36 cellular contexts compared by ENCODE assay signal in the genomic region with DNA sequence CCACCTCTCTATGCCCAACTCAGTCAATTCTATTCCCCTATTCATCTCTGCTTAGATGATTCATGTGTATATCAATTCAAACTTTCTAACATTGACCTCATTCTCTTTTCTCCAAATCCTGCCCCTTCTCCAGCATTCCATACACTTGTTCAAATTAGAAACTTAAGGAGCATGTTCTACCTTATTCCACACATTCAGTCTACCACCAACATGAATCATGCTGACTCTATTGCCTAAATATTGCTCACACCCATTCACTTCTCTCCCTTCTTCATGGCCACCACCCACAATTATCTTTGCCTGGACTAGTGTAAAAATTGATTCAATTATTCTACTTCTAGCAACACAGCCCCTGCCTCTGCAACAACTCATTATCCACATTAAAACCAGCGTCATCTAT.
"Had no signal": no experiment of that assay in that cellular context is flagged by ENCODE, and none has a peak within 500 bp of the region (broad histone marks: within the 10 kb centered on the region; RNA-seq: fewer than 3 reads in every experiment).

No MANE protein-coding gene starts in this region.

- DNase-seq: activated B cell treated with CpG ODN at 0.5 μM for 24 hours; activated CD4-positive, alpha-beta memory T cell treated with anti-CD3 and anti-CD28 coated beads for 36 hours; activated CD4-positive, alpha-beta T cell treated with anti-CD3 and anti-CD28 coated beads for 4 hours; activated CD4-positive, alpha-beta T cell treated with anti-CD3 and anti-CD28 coated beads, Interleukin-2, amount 10 ng/mL, durations not matched to agents 24 days and 14 days; activated CD4-positive, alpha-beta T cell treated with anti-CD3 and anti-CD28 coated beads, Interleukin-2, amount 50 U/mL, for 1 hour; activated CD4-positive, alpha-beta T cell treated with anti-CD3 and anti-CD28 coated beads, Interleukin-2, amount 50 U/mL, for 4 hours; activated CD4-positive, CD25-positive, alpha-beta regulatory T cell treated with anti-CD3 and anti-CD28 coated beads, Interleukin-2, amount 50 U/mL, for 72 hours; activated CD8-positive, alpha-beta memory T cell treated with anti-CD3 and anti-CD28 coated beads, Interleukin-2, amount 50 U/mL, for 4 hours; activated CD8-positive, alpha-beta T cell treated with anti-CD3 and anti-CD28 coated beads for 36 hours; activated effector memory CD4-positive, alpha-beta T cell treated with anti-CD3 and anti-CD28 coated beads, Interleukin-2, amount 50 U/mL, for 16 hours; activated gamma-delta T cell treated with Interleukin-2 at 50 U/mL for 16 hours; activated naive CD4-positive, alpha-beta T cell; activated naive CD4-positive, alpha-beta T cell treated with anti-CD3 and anti-CD28 coated beads, Interleukin-2, amount 10 ng/mL, durations not matched to agents 7 days and 5 days; activated naive CD8-positive, alpha-beta T cell treated with anti-CD3 and anti-CD28 coated beads, Interleukin-2, amount 10 ng/mL, durations not matched to agents 7 days and 5 days; activated naive CD8-positive, alpha-beta T cell treated with anti-CD3 and anti-CD28 coated beads, Interleukin-2, amount 50 U/mL, for 24 hours; activated T-cell treated with anti-CD3 and anti-CD28 coated beads for 4 hours; activated T-cell treated with anti-CD3 and anti-CD28 coated beads, Interleukin-2, amount 50 U/mL, for 1 hour; activated T-cell treated with anti-CD3 and anti-CD28 coated beads, Interleukin-2, amount 50 U/mL, for 4 hours; activated T-cell treated with anti-CD3 and anti-CD28 coated beads, Interleukin-2, amount 50 U/mL, for 72 hours; amygdala; anterior cingulate cortex; central memory CD4-positive, alpha-beta T cell; SW 1271; T-helper 1 cell; T-helper 2 cell; T-helper 9 cell had no signal

- H3K27me3 Mint-ChIP-seq: activated B cell treated with CpG ODN at 0.5 μM for 24 hours; activated CD4-positive, alpha-beta T cell treated with anti-CD3 and anti-CD28 coated beads, Interleukin-2, amount 10 ng/mL, durations not matched to agents 24 days and 14 days; activated naive CD4-positive, alpha-beta T cell treated with anti-CD3 and anti-CD28 coated beads, Interleukin-2, amount 10 ng/mL, durations not matched to agents 7 days and 5 days; activated naive CD8-positive, alpha-beta T cell; activated naive CD8-positive, alpha-beta T cell treated with anti-CD3 and anti-CD28 coated beads, Interleukin-2, amount 10 ng/mL, durations not matched to agents 7 days and 5 days; activated naive CD8-positive, alpha-beta T cell treated with anti-CD3 and anti-CD28 coated beads, Interleukin-2, amount 50 U/mL, for 24 hours had no signal

- H3K27ac ChIP-seq: ascending aorta, VCaP had no signal

- H3K9me3 ChIP-seq: ascending aorta had no signal

- H3K36me3 Mint-ChIP-seq: activated CD4-positive, alpha-beta memory T cell treated with anti-CD3 and anti-CD28 coated beads for 36 hours; activated naive CD4-positive, alpha-beta T cell treated with anti-CD3 and anti-CD28 coated beads, Interleukin-2, amount 10 ng/mL, durations not matched to agents 7 days and 5 days; activated naive CD4-positive, alpha-beta T cell treated with anti-CD3 and anti-CD28 coated beads, Interleukin-2, amount 50 U/mL, for 24 hours; activated naive CD8-positive, alpha-beta T cell; activated naive CD8-positive, alpha-beta T cell treated with anti-CD3 and anti-CD28 coated beads, Interleukin-2, amount 10 ng/mL, durations not matched to agents 7 days and 5 days had no signal

- FAIRE-seq: TTC549 had no signal

- H3K9me3 Mint-ChIP-seq: activated B cell treated with CpG ODN at 0.5 μM for 24 hours; activated CD4-positive, alpha-beta T cell treated with anti-CD3 and anti-CD28 coated beads, Interleukin-2, amount 10 ng/mL, durations not matched to agents 24 days and 14 days; activated CD8-positive, alpha-beta T cell treated with anti-CD3 and anti-CD28 coated beads for 36 hours; activated naive CD4-positive, alpha-beta T cell treated with anti-CD3 and anti-CD28 coated beads, Interleukin-2, amount 10 ng/mL, durations not matched to agents 7 days and 5 days; activated naive CD4-positive, alpha-beta T cell treated with anti-CD3 and anti-CD28 coated beads, Interleukin-2, amount 50 U/mL, for 24 hours; activated naive CD8-positive, alpha-beta T cell treated with anti-CD3 and anti-CD28 coated beads, Interleukin-2, amount 10 ng/mL, durations not matched to agents 7 days and 5 days; activated naive CD8-positive, alpha-beta T cell treated with anti-CD3 and anti-CD28 coated beads, Interleukin-2, amount 50 U/mL, for 24 hours; activated T-cell treated with anti-CD3 and anti-CD28 coated beads, Interleukin-2, amount 50 U/mL, for 4 hours; activated T-helper 1 cell treated with anti-CD3 and anti-CD28 coated beads, Interleukin-12 subunit alpha, Interleukin-12 subunit beta, Interleukin-2, Interleukin-4 antibody, amounts not matched to agents 30 ng/mL and 10 ng/mL and 1 ng/mL, durations not matched to agents 14 hours and 24 hours and 36 hours; activated T-helper 17 cell treated with anti-CD3 and anti-CD28 coated beads, Interleukin-2, amount 50 U/mL, for 72 hours; T-helper 1 cell treated with Interleukin-12 subunit alpha and Interleukin-12 subunit beta and Interleukin-4 antibody, amounts not matched to agents 30 μg/mL and 1 μg/mL, for 36 hours; T-helper 2 cell treated with Interferon-gamma antibody and Interleukin-4, amounts not matched to agents 5 μg/mL and 100 μg/mL, for 36 hours had no signal

- H3K27me3 ChIP-seq: ascending aorta had no signal

- H3K27ac Mint-ChIP-seq: activated B cell treated with CpG ODN at 0.5 μM for 24 hours; activated CD4-positive, alpha-beta memory T cell treated with anti-CD3 and anti-CD28 coated beads for 36 hours; activated CD4-positive, alpha-beta T cell treated with anti-CD3 and anti-CD28 coated beads, Interleukin-2, amount 10 ng/mL, durations not matched to agents 24 days and 14 days; activated CD8-positive, alpha-beta T cell treated with anti-CD3 and anti-CD28 coated beads for 36 hours; activated naive CD4-positive, alpha-beta T cell treated with anti-CD3 and anti-CD28 coated beads, Interleukin-2, amount 10 ng/mL, durations not matched to agents 7 days and 5 days; activated naive CD4-positive, alpha-beta T cell treated with anti-CD3 and anti-CD28 coated beads, Interleukin-2, amount 50 U/mL, for 24 hours; activated naive CD8-positive, alpha-beta T cell; activated naive CD8-positive, alpha-beta T cell treated with anti-CD3 and anti-CD28 coated beads, Interleukin-2, amount 10 ng/mL, durations not matched to agents 7 days and 5 days; activated naive CD8-positive, alpha-beta T cell treated with anti-CD3 and anti-CD28 coated beads, Interleukin-2, amount 50 U/mL, for 24 hours; activated T-cell treated with anti-CD3 and anti-CD28 coated beads, Interleukin-2, amount 50 U/mL, for 72 hours; activated T-helper 1 cell treated with anti-CD3 and anti-CD28 coated beads, Interleukin-12 subunit alpha, Interleukin-12 subunit beta, Interleukin-2, Interleukin-4 antibody, amounts not matched to agents 30 ng/mL and 10 ng/mL and 1 ng/mL, durations not matched to agents 14 hours and 24 hours and 36 hours; activated T-helper 17 cell treated with anti-CD3 and anti-CD28 coated beads, Interleukin-2, amount 50 U/mL, for 72 hours; brain; T-helper 1 cell treated with Interleukin-12 subunit alpha and Interleukin-12 subunit beta and Interleukin-4 antibody, amounts not matched to agents 30 μg/mL and 1 μg/mL, for 36 hours; T-helper 2 cell treated with Interferon-gamma antibody and Interleukin-4, amounts not matched to agents 5 μg/mL and 100 μg/mL, for 36 hours had no signal

- H3K4me3 Mint-ChIP-seq: activated B cell treated with CpG ODN at 0.5 μM for 24 hours; activated CD4-positive, alpha-beta memory T cell treated with anti-CD3 and anti-CD28 coated beads for 36 hours; activated CD4-positive, alpha-beta T cell treated with anti-CD3 and anti-CD28 coated beads, Interleukin-2, amount 10 ng/mL, durations not matched to agents 24 days and 14 days; activated CD8-positive, alpha-beta T cell treated with anti-CD3 and anti-CD28 coated beads for 36 hours; activated naive CD4-positive, alpha-beta T cell treated with anti-CD3 and anti-CD28 coated beads, Interleukin-2, amount 10 ng/mL, durations not matched to agents 7 days and 5 days; activated naive CD4-positive, alpha-beta T cell treated with anti-CD3 and anti-CD28 coated beads, Interleukin-2, amount 50 U/mL, for 24 hours; activated naive CD8-positive, alpha-beta T cell; activated naive CD8-positive, alpha-beta T cell treated with anti-CD3 and anti-CD28 coated beads, Interleukin-2, amount 10 ng/mL, durations not matched to agents 7 days and 5 days; activated naive CD8-positive, alpha-beta T cell treated with anti-CD3 and anti-CD28 coated beads, Interleukin-2, amount 50 U/mL, for 24 hours; activated T-cell treated with anti-CD3 and anti-CD28 coated beads, Interleukin-2, amount 50 U/mL, for 4 hours; activated T-cell treated with anti-CD3 and anti-CD28 coated beads, Interleukin-2, amount 50 U/mL, for 72 hours; activated T-helper 1 cell treated with anti-CD3 and anti-CD28 coated beads, Interleukin-12 subunit alpha, Interleukin-12 subunit beta, Interleukin-2, Interleukin-4 antibody, amounts not matched to agents 30 ng/mL and 10 ng/mL and 1 ng/mL, durations not matched to agents 14 hours and 24 hours and 36 hours; activated T-helper 17 cell treated with anti-CD3 and anti-CD28 coated beads, Interleukin-2, amount 50 U/mL, for 72 hours; brain; T-helper 1 cell treated with Interleukin-12 subunit alpha and Interleukin-12 subunit beta and Interleukin-4 antibody, amounts not matched to agents 30 μg/mL and 1 μg/mL, for 36 hours; T-helper 2 cell treated with Interferon-gamma antibody and Interleukin-4, amounts not matched to agents 5 μg/mL and 100 μg/mL, for 36 hours had no signal

- H3K36me3 ChIP-seq: ascending aorta had no signal

- H3K4me3 ChIP-seq: ascending aorta had no signal

- H3K4me1 ChIP-seq: ascending aorta had no signal

- H3K4me1 Mint-ChIP-seq: activated B cell treated with CpG ODN at 0.5 μM for 24 hours; activated CD4-positive, alpha-beta T cell treated with anti-CD3 and anti-CD28 coated beads, Interleukin-2, amount 10 ng/mL, durations not matched to agents 24 days and 14 days; activated naive CD4-positive, alpha-beta T cell treated with anti-CD3 and anti-CD28 coated beads, Interleukin-2, amount 10 ng/mL, durations not matched to agents 7 days and 5 days; activated naive CD4-positive, alpha-beta T cell treated with anti-CD3 and anti-CD28 coated beads, Interleukin-2, amount 50 U/mL, for 24 hours; activated naive CD8-positive, alpha-beta T cell treated with anti-CD3 and anti-CD28 coated beads, Interleukin-2, amount 10 ng/mL, durations not matched to agents 7 days and 5 days; activated naive CD8-positive, alpha-beta T cell treated with anti-CD3 and anti-CD28 coated beads, Interleukin-2, amount 50 U/mL, for 24 hours; activated T-helper 17 cell treated with anti-CD3 and anti-CD28 coated beads, Interleukin-2, amount 50 U/mL, for 72 hours; brain had no signal

- ATAC-seq: activated CD8-positive, alpha-beta T cell treated with anti-CD3 and anti-CD28 coated beads for 36 hours; activated naive CD8-positive, alpha-beta T cell treated with anti-CD3 and anti-CD28 coated beads, Interleukin-2, amount 50 U/mL, for 24 hours; activated T-cell treated with anti-CD3 and anti-CD28 coated beads, Interleukin-2, amount 50 U/mL, for 4 hours; activated T-cell treated with anti-CD3 and anti-CD28 coated beads, Interleukin-2, amount 50 U/mL, for 72 hours; activated T-helper 17 cell treated with anti-CD3 and anti-CD28 coated beads, Interleukin-2, amount 50 U/mL, for 72 hours had no signal
